ENCODE assay signal across 11 cellular contexts in the genomic region with DNA sequence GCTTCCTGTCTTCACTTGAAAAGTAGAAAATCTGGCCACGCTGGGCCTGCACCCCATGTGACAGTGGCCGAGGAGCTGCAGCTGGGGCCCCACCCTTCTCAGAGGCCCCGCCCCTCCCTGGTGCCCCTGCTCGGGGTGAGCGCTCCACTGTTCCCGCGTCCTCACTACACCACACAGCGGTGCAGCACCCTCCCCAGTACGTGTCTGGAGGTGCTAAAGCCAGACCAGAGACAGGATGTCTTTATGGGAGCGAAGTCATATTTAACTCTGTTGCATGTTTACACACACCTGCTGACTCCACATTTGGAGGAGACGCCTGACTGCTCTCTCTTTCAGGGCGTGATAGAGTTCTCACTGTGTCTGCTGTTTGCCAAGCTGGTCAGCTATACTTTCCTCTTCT. TPM values are rescaled to one million over a fixed set of nuclear protein-coding genes. Genes with fewer than 3 reads are reported as not detected.
DNase-seq lines count a peak whose midpoint lies in the region; ATAC-seq, FAIRE-seq and TF ChIP-seq lines count a peak whose summit lies in the region.
"Had no signal": no experiment of that assay in that cellular context is flagged by ENCODE, and none has a peak within 500 bp of the region (broad histone marks: within the 10 kb centered on the region; RNA-seq: fewer than 3 reads in every experiment).

No MANE protein-coding gene starts in this region.

- POLR2A ChIA-PET in activated CD8-positive, alpha-beta T cell treated with anti-CD3 and anti-CD28 coated beads for 36 hours (lab: Charles Lee): no interaction called here

- H3K27me3 Mint-ChIP-seq in activated CD8-positive, alpha-beta T cell treated with anti-CD3 and anti-CD28 coated beads for 36 hours: no peaks in the 10 kb centered on the region
- H3K27me3 Mint-ChIP-seq: brain had no signal

- CTCF ChIA-PET in activated CD8-positive, alpha-beta T cell treated with anti-CD3 and anti-CD28 coated beads for 36 hours (lab: Charles Lee): interaction anchor here (0.9 kb wide), 1 partner anchor 32 kb away, joined by 3 read pairs; no protein-coding TSS in a partner anchor

- no peaks in the 10 kb centered on the region for H3K4me1 Mint-ChIP-seq in activated CD8-positive, alpha-beta T cell treated with anti-CD3 and anti-CD28 coated beads for 36 hours (ENCODE audit: low read depth)

- H3K27ac Mint-ChIP-seq in activated CD8-positive, alpha-beta T cell treated with anti-CD3 and anti-CD28 coated beads for 36 hours: no peak overlapping the region

- H3K9me3 Mint-ChIP-seq in activated CD8-positive, alpha-beta T cell treated with anti-CD3 and anti-CD28 coated beads for 36 hours: no peaks in the 10 kb centered on the region
- H3K9me3 Mint-ChIP-seq: brain had no signal

- FAIRE-seq in GM19239 (lab: Jason Lieb, UNC): peak; percentile 84

- no peaks in the 10 kb centered on the region for H3K9me3 ChIP-seq in effector memory CD4-positive, alpha-beta T cell (ENCODE audit: control insufficient read depth, low read length)

- intact Hi-C loops in activated CD8-positive, alpha-beta T cell treated with anti-CD3 and anti-CD28 coated beads for 36 hours (cut with micrococcal nuclease): no loop called here

- DNase-seq in COR-L47 (lab: John Stamatoyannopoulos, UW) (peak; percentile 80), GM19239 (ENCODE audit: insufficient read length, low spot score) (peak; percentile 52), NCI-H146 treated with DMSO at 0.1 percent for 48 hours (lab: John Stamatoyannopoulos, UW; ENCODE audit: unreplicated experiment) (peak; percentile 61), islet precursor cell (peak; percentile 46), HK-2 (ENCODE audit: unreplicated experiment) (no peak)
- no peak for DNase-seq in activated CD8-positive, alpha-beta T cell treated with anti-CD3 and anti-CD28 coated beads for 36 hours
- DNase-seq in stimulated activated CD4-positive, alpha-beta T cell treated with anti-CD3 and anti-CD28 coated beads, Interleukin-4, amount 100 ng/mL, for 4 hours: no peak
- no peak for DNase-seq in effector memory CD4-positive, alpha-beta T cell
- DNase-seq: GOT3, hypothalamus had no signal

- H3K4me3 ChIP-seq in effector memory CD4-positive, alpha-beta T cell (ENCODE audit: insufficient read depth, low read depth, low read length, poor library complexity, severe bottlenecking): no peak overlapping the region

- H3K4me3 Mint-ChIP-seq in activated CD8-positive, alpha-beta T cell treated with anti-CD3 and anti-CD28 coated beads for 36 hours: no peak overlapping the region
- H3K4me3 Mint-ChIP-seq: brain had no signal

- no peaks in the 10 kb centered on the region for H3K4me1 ChIP-seq in effector memory CD4-positive, alpha-beta T cell (ENCODE audit: control insufficient read depth, insufficient read depth, low read length, poor library complexity, severe bottlenecking)

- H3K36me3 ChIP-seq in effector memory CD4-positive, alpha-beta T cell (ENCODE audit: control insufficient read depth, insufficient read depth, low read length): peaks cover 39% of the 10 kb centered on the region

- peaks cover 10% of the 10 kb centered on the region for H3K36me3 Mint-ChIP-seq in activated CD8-positive, alpha-beta T cell treated with anti-CD3 and anti-CD28 coated beads for 36 hours (ENCODE audit: low read depth)

- no peak for TF ChIP-seq CTCF in activated CD8-positive, alpha-beta T cell treated with anti-CD3 and anti-CD28 coated beads for 36 hours (IDR thresholded peaks at IDR 0.05)

- no peak overlapping the region for H3K27ac ChIP-seq in effector memory CD4-positive, alpha-beta T cell (ENCODE audit: insufficient read depth, low read length, poor library complexity, severe bottlenecking)

- no peaks in the 10 kb centered on the region for H3K27me3 ChIP-seq in effector memory CD4-positive, alpha-beta T cell (replicated peaks; ENCODE audit: control insufficient read depth, insufficient read depth, low read length, poor library complexity, severe bottlenecking)

- ATAC-seq in activated CD8-positive, alpha-beta T cell treated with anti-CD3 and anti-CD28 coated beads for 36 hours: no peak

RNA-seq across cellular contexts. Expression of gene SLC37A1, which starts 48.1 kb away (rescaled TPM):
- 10 to 100 TPM; 12.8 to 14.9 TPM for total RNA-seq in activated CD8-positive, alpha-beta T cell treated with anti-CD3 and anti-CD28 coated beads for 36 hours

Comparison
In these comparisons a context has a peak if more than half of its experiments do, and no peak if none do; other contexts are left out.
1. DNase-seq: peak in COR-L47 (single experiment), GM19239 (single experiment), NCI-H146 treated with DMSO at 0.1 percent for 48 hours (single experiment) and islet precursor cell (single experiment); none in activated CD8-positive, alpha-beta T cell treated with anti-CD3 and anti-CD28 coated beads for 36 hours (single experiment), stimulated activated CD4-positive, alpha-beta T cell treated with anti-CD3 and anti-CD28 coated beads, Interleukin-4, amount 100 ng/mL, for 4 hours (0 of 2), HK-2 (single experiment) and effector memory CD4-positive, alpha-beta T cell (0 of 3).